ENCODE assay signal across 19 cellular contexts in genomic region chr11:14444441-14445189, GRCh38.
"Had no signal": no experiment of that assay in that cellular context is flagged by ENCODE, and none has a peak within 500 bp of the region (broad histone marks: within the 10 kb centered on the region; RNA-seq: fewer than 3 reads in every experiment).

No MANE protein-coding gene starts in this region.

- H3K9me3 Mint-ChIP-seq: activated CD4-positive, alpha-beta memory T cell treated with anti-CD3 and anti-CD28 coated beads, Interleukin-2, amount 10 ng/mL, durations not matched to agents 7 days and 5 days; activated T-helper 1 cell treated with anti-CD3 and anti-CD28 coated beads, Interleukin-12 subunit alpha, Interleukin-12 subunit beta, Interleukin-2, Interleukin-4 antibody, amounts not matched to agents 30 ng/mL and 10 ng/mL and 1 ng/mL, durations not matched to agents 14 hours and 24 hours and 36 hours; nephron had no signal

- ATAC-seq: left lung, right cardiac atrium had no signal

- H3K27ac Mint-ChIP-seq: activated CD4-positive, alpha-beta memory T cell treated with anti-CD3 and anti-CD28 coated beads, Interleukin-2, amount 10 ng/mL, durations not matched to agents 7 days and 5 days; activated T-helper 1 cell treated with anti-CD3 and anti-CD28 coated beads, Interleukin-12 subunit alpha, Interleukin-12 subunit beta, Interleukin-2, Interleukin-4 antibody, amounts not matched to agents 30 ng/mL and 10 ng/mL and 1 ng/mL, durations not matched to agents 14 hours and 24 hours and 36 hours; nephron had no signal

- H3K27me3 Mint-ChIP-seq: activated CD4-positive, alpha-beta memory T cell treated with anti-CD3 and anti-CD28 coated beads, Interleukin-2, amount 10 ng/mL, durations not matched to agents 7 days and 5 days had no signal

- H3K27ac ChIP-seq: adrenal gland, coronary artery, esophagus squamous epithelium, left lung, prostate gland, SJCRH30 had no signal

- H3K27me3 ChIP-seq: adrenal gland, body of pancreas, esophagus squamous epithelium, left lung, SJCRH30 had no signal

- H3K36me3 ChIP-seq: adrenal gland, esophagus squamous epithelium, left lung, prostate gland, SJCRH30 had no signal

- H3K4me3 Mint-ChIP-seq: activated CD4-positive, alpha-beta memory T cell treated with anti-CD3 and anti-CD28 coated beads, Interleukin-2, amount 10 ng/mL, durations not matched to agents 7 days and 5 days; activated T-helper 1 cell treated with anti-CD3 and anti-CD28 coated beads, Interleukin-12 subunit alpha, Interleukin-12 subunit beta, Interleukin-2, Interleukin-4 antibody, amounts not matched to agents 30 ng/mL and 10 ng/mL and 1 ng/mL, durations not matched to agents 14 hours and 24 hours and 36 hours; nephron had no signal

- H3K4me3 ChIP-seq: adrenal gland, body of pancreas, coronary artery, esophagus squamous epithelium, left lung, prostate gland, SJCRH30 had no signal

- DNase-seq: activated CD4-positive, alpha-beta memory T cell treated with anti-CD3 and anti-CD28 coated beads, Interleukin-2, amount 10 ng/mL, durations not matched to agents 7 days and 5 days; activated CD4-positive, CD25-positive, alpha-beta regulatory T cell treated with anti-CD3 and anti-CD28 coated beads, Interleukin-2, amount 50 U/mL, for 72 hours; activated CD8-positive, alpha-beta memory T cell treated with anti-CD3 and anti-CD28 coated beads, Interleukin-2, amount 50 U/mL, for 48 hours; activated naive CD4-positive, alpha-beta T cell; adrenal gland; body of pancreas; central memory CD4-positive, alpha-beta T cell; effector CD4-positive, alpha-beta T cell; esophagus squamous epithelium; hippocampal formation; kidney; left lung; right cardiac atrium; small intestine had no signal

- H3K4me1 ChIP-seq: adrenal gland, left lung, prostate gland had no signal
